1 cellular context compared by ENCODE assay signal in the genomic region with DNA sequence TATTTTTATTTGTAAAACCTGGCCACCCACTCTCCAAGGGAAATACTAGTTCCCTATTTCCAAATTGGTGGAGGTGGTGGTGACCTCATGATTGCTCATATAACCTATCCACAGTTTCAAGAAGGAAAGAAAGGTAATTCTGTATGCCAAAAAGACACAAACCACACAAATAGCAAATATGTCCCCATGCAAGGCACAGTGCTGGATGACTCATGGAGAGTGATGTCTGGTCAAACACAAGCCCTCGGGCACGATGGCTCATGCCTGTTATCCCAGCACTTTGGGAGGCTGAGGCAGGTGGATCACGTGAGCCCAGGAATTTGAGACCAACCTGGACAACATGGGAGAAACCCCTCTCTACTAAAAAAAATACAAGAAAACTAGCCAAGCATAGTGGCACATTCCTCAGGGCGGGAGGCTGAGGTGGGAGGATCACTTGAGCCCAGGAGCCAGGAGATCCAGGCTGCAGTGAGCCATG.
TF ChIP-seq lines count a peak whose summit lies in the region.

No MANE protein-coding gene starts in this region.

TF ChIP-seq in HEK293, 187 proteins besides CTCF, POLR2A, EP300 and RAD21 (continued from another document):
- TF ChIP-seq, protein P1, sequence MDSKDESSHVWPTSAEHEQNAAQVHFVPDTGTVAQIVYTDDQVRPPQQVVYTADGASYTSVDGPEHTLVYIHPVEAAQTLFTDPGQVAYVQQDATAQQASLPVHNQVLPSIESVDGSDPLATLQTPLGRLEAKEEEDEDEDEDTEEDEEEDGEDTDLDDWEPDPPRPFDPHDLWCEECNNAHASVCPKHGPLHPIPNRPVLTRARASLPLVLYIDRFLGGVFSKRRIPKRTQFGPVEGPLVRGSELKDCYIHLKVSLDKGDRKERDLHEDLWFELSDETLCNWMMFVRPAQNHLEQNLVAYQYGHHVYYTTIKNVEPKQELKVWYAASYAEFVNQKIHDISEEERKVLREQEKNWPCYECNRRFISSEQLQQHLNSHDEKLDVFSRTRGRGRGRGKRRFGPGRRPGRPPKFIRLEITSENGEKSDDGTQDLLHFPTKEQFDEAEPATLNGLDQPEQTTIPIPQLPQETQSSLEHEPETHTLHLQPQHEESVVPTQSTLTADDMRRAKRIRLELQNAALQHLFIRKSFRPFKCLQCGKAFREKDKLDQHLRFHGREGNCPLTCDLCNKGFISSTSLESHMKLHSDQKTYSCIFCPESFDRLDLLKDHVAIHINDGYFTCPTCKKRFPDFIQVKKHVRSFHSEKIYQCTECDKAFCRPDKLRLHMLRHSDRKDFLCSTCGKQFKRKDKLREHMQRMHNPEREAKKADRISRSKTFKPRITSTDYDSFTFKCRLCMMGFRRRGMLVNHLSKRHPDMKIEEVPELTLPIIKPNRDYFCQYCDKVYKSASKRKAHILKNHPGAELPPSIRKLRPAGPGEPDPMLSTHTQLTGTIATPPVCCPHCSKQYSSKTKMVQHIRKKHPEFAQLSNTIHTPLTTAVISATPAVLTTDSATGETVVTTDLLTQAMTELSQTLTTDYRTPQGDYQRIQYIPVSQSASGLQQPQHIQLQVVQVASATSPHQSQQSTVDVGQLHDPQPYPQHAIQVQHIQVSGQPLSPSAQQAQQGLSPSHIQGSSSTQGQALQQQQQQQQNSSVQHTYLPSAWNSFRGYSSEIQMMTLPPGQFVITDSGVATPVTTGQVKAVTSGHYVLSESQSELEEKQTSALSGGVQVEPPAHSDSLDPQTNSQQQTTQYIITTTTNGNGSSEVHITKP (tag by site-specific recombination; IDR thresholded peaks at IDR 0.05) = peak; percentile 65; the same call in 1 of the 2 replicates
- TF ChIP-seq ZNF830 (tag by site-specific recombination; IDR thresholded peaks at IDR 0.05; ENCODE audit: low read depth) = no peak
- TF ChIP-seq YY2 (tag by site-specific recombination; IDR thresholded peaks at IDR 0.05) = 0 out of 2 replicates have a peak, but pooled peaks have one; percentile 33
- TF ChIP-seq, protein P2, sequence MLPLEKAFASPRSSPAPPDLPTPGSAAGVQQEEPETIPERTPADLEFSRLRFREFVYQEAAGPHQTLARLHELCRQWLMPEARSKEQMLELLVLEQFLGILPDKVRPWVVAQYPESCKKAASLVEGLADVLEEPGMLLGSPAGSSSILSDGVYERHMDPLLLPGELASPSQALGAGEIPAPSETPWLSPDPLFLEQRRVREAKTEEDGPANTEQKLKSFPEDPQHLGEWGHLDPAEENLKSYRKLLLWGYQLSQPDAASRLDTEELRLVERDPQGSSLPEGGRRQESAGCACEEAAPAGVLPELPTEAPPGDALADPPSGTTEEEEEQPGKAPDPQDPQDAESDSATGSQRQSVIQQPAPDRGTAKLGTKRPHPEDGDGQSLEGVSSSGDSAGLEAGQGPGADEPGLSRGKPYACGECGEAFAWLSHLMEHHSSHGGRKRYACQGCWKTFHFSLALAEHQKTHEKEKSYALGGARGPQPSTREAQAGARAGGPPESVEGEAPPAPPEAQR (tag by site-specific recombination; IDR thresholded peaks at IDR 0.05) = no peak
- TF ChIP-seq ZNF184 (tag by site-specific recombination; IDR thresholded peaks at IDR 0.05) = peak; percentile 53; the same call in 1 of the 2 replicates
- peak; percentile 64 for TF ChIP-seq ZNF335 (tag by site-specific recombination; conservative IDR thresholded peaks at IDR 0.05)
- TF ChIP-seq ZNF600 (tag by site-specific recombination; IDR thresholded peaks at IDR 0.05) = no peak
- TF ChIP-seq, protein P3, sequence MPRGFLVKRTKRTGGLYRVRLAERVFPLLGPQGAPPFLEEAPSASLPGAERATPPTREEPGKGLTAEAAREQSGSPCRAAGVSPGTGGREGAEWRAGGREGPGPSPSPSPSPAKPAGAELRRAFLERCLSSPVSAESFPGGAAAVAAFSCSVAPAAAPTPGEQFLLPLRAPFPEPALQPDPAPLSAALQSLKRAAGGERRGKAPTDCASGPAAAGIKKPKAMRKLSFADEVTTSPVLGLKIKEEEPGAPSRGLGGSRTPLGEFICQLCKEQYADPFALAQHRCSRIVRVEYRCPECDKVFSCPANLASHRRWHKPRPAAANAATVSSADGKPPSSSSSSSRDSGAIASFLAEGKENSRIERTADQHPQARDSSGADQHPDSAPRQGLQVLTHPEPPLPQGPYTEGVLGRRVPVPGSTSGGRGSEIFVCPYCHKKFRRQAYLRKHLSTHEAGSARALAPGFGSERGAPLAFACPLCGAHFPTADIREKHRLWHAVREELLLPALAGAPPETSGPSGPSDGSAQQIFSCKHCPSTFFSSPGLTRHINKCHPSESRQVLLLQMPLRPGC (tag by site-specific recombination; IDR thresholded peaks at IDR 0.05) = peak; percentile 66; the same call in 1 of the 2 replicates
- 0 out of 2 replicates have a peak, but pooled peaks have one; percentile 36 for TF ChIP-seq ZNF324 (tag by site-specific recombination; IDR thresholded peaks at IDR 0.05)
- TF ChIP-seq, protein P4, sequence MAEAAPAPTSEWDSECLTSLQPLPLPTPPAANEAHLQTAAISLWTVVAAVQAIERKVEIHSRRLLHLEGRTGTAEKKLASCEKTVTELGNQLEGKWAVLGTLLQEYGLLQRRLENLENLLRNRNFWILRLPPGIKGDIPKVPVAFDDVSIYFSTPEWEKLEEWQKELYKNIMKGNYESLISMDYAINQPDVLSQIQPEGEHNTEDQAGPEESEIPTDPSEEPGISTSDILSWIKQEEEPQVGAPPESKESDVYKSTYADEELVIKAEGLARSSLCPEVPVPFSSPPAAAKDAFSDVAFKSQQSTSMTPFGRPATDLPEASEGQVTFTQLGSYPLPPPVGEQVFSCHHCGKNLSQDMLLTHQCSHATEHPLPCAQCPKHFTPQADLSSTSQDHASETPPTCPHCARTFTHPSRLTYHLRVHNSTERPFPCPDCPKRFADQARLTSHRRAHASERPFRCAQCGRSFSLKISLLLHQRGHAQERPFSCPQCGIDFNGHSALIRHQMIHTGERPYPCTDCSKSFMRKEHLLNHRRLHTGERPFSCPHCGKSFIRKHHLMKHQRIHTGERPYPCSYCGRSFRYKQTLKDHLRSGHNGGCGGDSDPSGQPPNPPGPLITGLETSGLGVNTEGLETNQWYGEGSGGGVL (tag by site-specific recombination; IDR thresholded peaks at IDR 0.05) = peak; percentile 16; the same call in 1 of the 2 replicates
- TF ChIP-seq ZBTB21 (tag by site-specific recombination; IDR thresholded peaks at IDR 0.05) = peak; percentile 18; the same call in 1 of the 2 replicates
- 0 out of 2 replicates have a peak, but pooled peaks have one; percentile 46 for TF ChIP-seq ZEB2 (tag by site-specific recombination; IDR thresholded peaks at IDR 0.05)
- TF ChIP-seq ZNF629 (tag by site-specific recombination; IDR thresholded peaks at IDR 0.05) = peak; percentile 62
